Comparison of ENCODE assay signal across 14 cellular contexts in genomic region chr14:52550661-52551060, GRCh38. TPM values are rescaled to one million over a fixed set of nuclear protein-coding genes. Genes with fewer than 3 reads are reported as not detected.
A peak's percentile ranks its signal among the peaks of the same experiment; 100 is the strongest.
DNase-seq lines count a peak whose midpoint lies in the region; ATAC-seq and TF ChIP-seq lines count a peak whose summit lies in the region.
"Had no signal": no experiment of that assay in that cellular context is flagged by ENCODE, and none has a peak within 500 bp of the region (broad histone marks: within the 10 kb centered on the region; RNA-seq: fewer than 3 reads in every experiment).

No MANE protein-coding gene starts in this region.

- H3K27me3 Mint-ChIP-seq in activated CD4-positive, alpha-beta memory T cell treated with anti-CD3 and anti-CD28 coated beads, Interleukin-2, amount 10 ng/mL, durations not matched to agents 7 days and 5 days: peaks cover 9% of the 10 kb centered on the region
- no peaks in the 10 kb centered on the region for H3K27me3 Mint-ChIP-seq in activated CD4-positive, alpha-beta memory T cell treated with anti-CD3 and anti-CD28 coated beads for 36 hours
- H3K27me3 Mint-ChIP-seq in endodermal cell (ENCODE audit: insufficient read depth): peaks cover 6% of the 10 kb centered on the region

- peaks cover 3% of the 10 kb centered on the region for H3K36me3 Mint-ChIP-seq in activated CD4-positive, alpha-beta memory T cell treated with anti-CD3 and anti-CD28 coated beads, Interleukin-2, amount 10 ng/mL, durations not matched to agents 7 days and 5 days (ENCODE audit: low read depth)
- H3K36me3 Mint-ChIP-seq in activated CD4-positive, alpha-beta memory T cell treated with anti-CD3 and anti-CD28 coated beads for 36 hours: no peaks in the 10 kb centered on the region
- H3K36me3 Mint-ChIP-seq in endodermal cell (ENCODE audit: low read depth): peaks cover 5% of the 10 kb centered on the region

- no peak for ATAC-seq in GM18517 (IDR thresholded peaks at IDR 0.05; ENCODE audit: unreplicated experiment)
- ATAC-seq: right cardiac atrium had no signal

- H3K4me3 ChIP-seq in OCI-LY1 (ENCODE audit: low read depth, low read length, poor library complexity, severe bottlenecking): peak overlapping the region; percentile 98
- H3K4me3 ChIP-seq in endodermal cell (ENCODE audit: low read length): peak overlapping the region; percentile 83
- peak overlapping the region; percentile 73 for H3K4me3 ChIP-seq in smooth muscle cell

- H3K79me2 ChIP-seq in OCI-LY1 (ENCODE audit: insufficient read depth, low read length): peaks cover 35% of the 10 kb centered on the region
- H3K79me2 ChIP-seq in smooth muscle cell (ENCODE audit: low read depth): no peaks in the 10 kb centered on the region

- H3F3A ChIP-seq in OCI-LY1 (ENCODE audit: insufficient read depth, low read length) (no peaks in the 10 kb centered on the region), smooth muscle cell (ENCODE audit: low read depth) (no peaks in the 10 kb centered on the region)

- no peaks in the 10 kb centered on the region for H3K9me3 Mint-ChIP-seq in activated CD4-positive, alpha-beta memory T cell treated with anti-CD3 and anti-CD28 coated beads, Interleukin-2, amount 10 ng/mL, durations not matched to agents 7 days and 5 days
- no peaks in the 10 kb centered on the region for H3K9me3 Mint-ChIP-seq in activated CD4-positive, alpha-beta memory T cell treated with anti-CD3 and anti-CD28 coated beads for 36 hours
- no peaks in the 10 kb centered on the region for H3K9me3 Mint-ChIP-seq in endodermal cell
- H3K9me3 Mint-ChIP-seq: HFFc6 had no signal

- CTCF ChIA-PET in activated CD4-positive, alpha-beta memory T cell treated with anti-CD3 and anti-CD28 coated beads, Interleukin-2, amount 10 ng/mL, durations not matched to agents 7 days and 5 days (lab: Charles Lee): interaction anchor here (0.7 to 2.5 kb wide), 3 partner anchors 7 to 141 kb away, joined by 3 to 7 read pairs (median 6); no protein-coding TSS in a partner anchor
- CTCF ChIA-PET in activated CD4-positive, alpha-beta memory T cell treated with anti-CD3 and anti-CD28 coated beads for 36 hours (lab: Charles Lee): interaction anchor here (0.6 to 1.2 kb wide), 4 partner anchors 8 to 118 kb away, joined by 3 to 5 read pairs (median 4); no protein-coding TSS in a partner anchor

- H3K36me3 ChIP-seq in OCI-LY1 (ENCODE audit: insufficient read depth, low read length) (peaks cover 16% of the 10 kb centered on the region), endodermal cell (ENCODE audit: control insufficient read depth, insufficient read depth, low read length) (no peaks in the 10 kb centered on the region), smooth muscle cell (ENCODE audit: low read depth) (no peaks in the 10 kb centered on the region)

- H3K4me1 Mint-ChIP-seq in activated CD4-positive, alpha-beta memory T cell treated with anti-CD3 and anti-CD28 coated beads, Interleukin-2, amount 10 ng/mL, durations not matched to agents 7 days and 5 days: peaks cover 27% of the 10 kb centered on the region
- peaks cover 20% of the 10 kb centered on the region for H3K4me1 Mint-ChIP-seq in activated CD4-positive, alpha-beta memory T cell treated with anti-CD3 and anti-CD28 coated beads for 36 hours (ENCODE audit: low read depth)
- H3K4me1 Mint-ChIP-seq in endodermal cell: peaks cover 19% of the 10 kb centered on the region

- H3K9ac ChIP-seq in OCI-LY1 (ENCODE audit: low read length) (peak overlapping the region; percentile 97), endodermal cell (ENCODE audit: extremely low read depth, low read length, poor library complexity, severe bottlenecking) (no peak overlapping the region), smooth muscle cell (ENCODE audit: low read depth) (no peak overlapping the region)

- 92 to 98% methylated on average over 2 to 3 of the region's 3 CpGs for WGBS in endodermal cell (ENCODE audit: insufficient coverage in 1 of 2, insufficient read length in 1 of 2), 2 experiments
- WGBS in smooth muscle cell (ENCODE audit: low lambda C conversion rate): 99% methylated on average over 3 of the region's 3 CpGs

- no peaks in the 10 kb centered on the region for H3K27me3 ChIP-seq in OCI-LY1 (ENCODE audit: insufficient read depth, low read length)
- peaks cover 10% of the 10 kb centered on the region for H3K27me3 ChIP-seq in endodermal cell (ENCODE audit: control insufficient read depth, insufficient read depth, low read length, poor library complexity, severe bottlenecking)
- no peaks in the 10 kb centered on the region for H3K27me3 ChIP-seq in smooth muscle cell (ENCODE audit: low read depth)

- H3K9me3 ChIP-seq in OCI-LY1 (ENCODE audit: low read length): no peaks in the 10 kb centered on the region
- H3K9me3 ChIP-seq in endodermal cell (ENCODE audit: control insufficient read depth, low read length): no peaks in the 10 kb centered on the region
- no peaks in the 10 kb centered on the region for H3K9me3 ChIP-seq in smooth muscle cell (replicated peaks; ENCODE audit: low read depth)

- H2AFZ ChIP-seq in OCI-LY1 (ENCODE audit: low read length): no peak overlapping the region
- no peak overlapping the region for H2AFZ ChIP-seq in smooth muscle cell (ENCODE audit: low read depth)

- no peak for TF ChIP-seq CTCF in OCI-LY1 (IDR thresholded peaks at IDR 0.05; ENCODE audit: low read length)
- no peak for TF ChIP-seq CTCF in endodermal cell (conservative IDR thresholded peaks at IDR 0.05)
- no peak for TF ChIP-seq CTCF in smooth muscle cell (IDR thresholded peaks at IDR 0.05; ENCODE audit: borderline replicate concordance, insufficient read depth, poor library complexity, severe bottlenecking)

- H3K27ac Mint-ChIP-seq in activated CD4-positive, alpha-beta memory T cell treated with anti-CD3 and anti-CD28 coated beads, Interleukin-2, amount 10 ng/mL, durations not matched to agents 7 days and 5 days: peak overlapping the region; percentile 10
- no peak overlapping the region for H3K27ac Mint-ChIP-seq in activated CD4-positive, alpha-beta memory T cell treated with anti-CD3 and anti-CD28 coated beads for 36 hours
- no peak overlapping the region for H3K27ac Mint-ChIP-seq in endodermal cell
- H3K27ac Mint-ChIP-seq: HFFc6 had no signal

- H4K20me1 ChIP-seq in OCI-LY1 (ENCODE audit: insufficient read depth, low read length) (no peaks in the 10 kb centered on the region), smooth muscle cell (ENCODE audit: low read depth) (no peaks in the 10 kb centered on the region)

- H3K4me1 ChIP-seq in OCI-LY1 (ENCODE audit: insufficient read depth, low read length, severe bottlenecking) (peaks cover 62% of the 10 kb centered on the region), endodermal cell (ENCODE audit: control insufficient read depth, insufficient read depth, low read length) (no peaks in the 10 kb centered on the region), smooth muscle cell (ENCODE audit: low read depth) (no peaks in the 10 kb centered on the region)

- peak overlapping the region; percentile 92 for H3K4me2 ChIP-seq in OCI-LY1 (ENCODE audit: low read length)
- H3K4me2 ChIP-seq in smooth muscle cell: no peak overlapping the region

- intact Hi-C loops in activated CD4-positive, alpha-beta memory T cell treated with anti-CD3 and anti-CD28 coated beads for 36 hours (cut with micrococcal nuclease): loop anchor here (5.0 to 10.0 kb wide), 6 partner anchors 92 to 898 kb away; partner anchors contain the start of genes FRMD6 and GNG2

- H3K4me3 Mint-ChIP-seq in activated CD4-positive, alpha-beta memory T cell treated with anti-CD3 and anti-CD28 coated beads, Interleukin-2, amount 10 ng/mL, durations not matched to agents 7 days and 5 days: peak overlapping the region; percentile 85
- no peak overlapping the region for H3K4me3 Mint-ChIP-seq in activated CD4-positive, alpha-beta memory T cell treated with anti-CD3 and anti-CD28 coated beads for 36 hours
- peak overlapping the region; percentile 65 for H3K4me3 Mint-ChIP-seq in endodermal cell

- H3K9me2 ChIP-seq in OCI-LY1 (ENCODE audit: low read depth, low read length): no peaks in the 10 kb centered on the region

- H3K27ac ChIP-seq in OCI-LY1 (ENCODE audit: low read depth, low read length, poor library complexity, severe bottlenecking) (peak overlapping the region; percentile 81), endodermal cell (ENCODE audit: low read depth, low read length) (no peak overlapping the region), smooth muscle cell (ENCODE audit: low read depth) (no peak overlapping the region)

- no peak for DNase-seq in activated CD4-positive, alpha-beta memory T cell treated with anti-CD3 and anti-CD28 coated beads, Interleukin-2, amount 10 ng/mL, durations not matched to agents 7 days and 5 days
- DNase-seq in activated CD4-positive, alpha-beta memory T cell treated with anti-CD3 and anti-CD28 coated beads for 36 hours: no peak
- no peak for DNase-seq in endodermal cell
- DNase-seq in smooth muscle cell (lab: John Stamatoyannopoulos, UW; ENCODE audit: unreplicated experiment): no peak
- no peak for DNase-seq in HCEC 1CT
- DNase-seq in NCI-H1105 treated with DMSO at 0.1 percent for 48 hours (lab: John Stamatoyannopoulos, UW): no peak
- DNase-seq: foreskin melanocyte; GF-D8; HFFc6; NCI-H1105; NK-92 treated with Interleukin-12 subunit alpha and Interleukin-12 subunit beta, amount 100 ng/mL, for 24 hours; right cardiac atrium had no signal

- POLR2A ChIA-PET in activated CD4-positive, alpha-beta memory T cell treated with anti-CD3 and anti-CD28 coated beads, Interleukin-2, amount 10 ng/mL, durations not matched to agents 7 days and 5 days (lab: Charles Lee): interaction anchor here (1.2 to 5.8 kb wide), 6 partner anchors 11 to 240 kb away, joined by 3 to 62 read pairs (median 13); partner anchors contain the start of genes GNPNAT1 and PTGER2
- POLR2A ChIA-PET in activated CD4-positive, alpha-beta memory T cell treated with anti-CD3 and anti-CD28 coated beads for 36 hours (lab: Charles Lee): no interaction called here

RNA-seq across cellular contexts. Expression of gene TXNDC16, which starts 1.6 kb away (rescaled TPM):
- 1 to 10 TPM; 8.8 to 9.4 TPM for total RNA-seq in activated CD4-positive, alpha-beta memory T cell treated with anti-CD3 and anti-CD28 coated beads, Interleukin-2, amount 10 ng/mL, durations not matched to agents 7 days and 5 days
- total RNA-seq in activated CD4-positive, alpha-beta memory T cell treated with anti-CD3 and anti-CD28 coated beads for 36 hours: 1 to 10 TPM; 4.3 to 4.8 TPM
- total RNA-seq in endodermal cell (10 to 100 TPM; 11.5 to 17.5 TPM), smooth muscle cell (5.6 and 5.9 TPM in 2 replicates)
- 16.0 TPM for polyA plus RNA-seq in endodermal cell (2013, experiment 1 of 2)
- 15.3 TPM for polyA plus RNA-seq in endodermal cell (2013, experiment 2 of 2)
- polyA plus RNA-seq in smooth muscle cell: 1.8 and 2.8 TPM in 2 replicates

RNA-seq across cellular contexts. Expression of gene GPR137C, which starts 2.0 kb away (rescaled TPM):
- under 1 TPM; 0.30 to 0.88 TPM for total RNA-seq in activated CD4-positive, alpha-beta memory T cell treated with anti-CD3 and anti-CD28 coated beads, Interleukin-2, amount 10 ng/mL, durations not matched to agents 7 days and 5 days
- total RNA-seq in activated CD4-positive, alpha-beta memory T cell treated with anti-CD3 and anti-CD28 coated beads for 36 hours: under 1 TPM; 0.12 to 0.19 TPM
- total RNA-seq in endodermal cell (1 to 10 TPM; 8.8 to 9.3 TPM), smooth muscle cell (3.8 and 4.4 TPM in 2 replicates)
- 7.1 TPM for polyA plus RNA-seq in endodermal cell (2013, experiment 1 of 2)
- 8.2 TPM for polyA plus RNA-seq in endodermal cell (2013, experiment 2 of 2)
- polyA plus RNA-seq in smooth muscle cell: 1.0 and 1.4 TPM in 2 replicates
